12 cellular contexts compared by ENCODE assay signal in the genomic region with DNA sequence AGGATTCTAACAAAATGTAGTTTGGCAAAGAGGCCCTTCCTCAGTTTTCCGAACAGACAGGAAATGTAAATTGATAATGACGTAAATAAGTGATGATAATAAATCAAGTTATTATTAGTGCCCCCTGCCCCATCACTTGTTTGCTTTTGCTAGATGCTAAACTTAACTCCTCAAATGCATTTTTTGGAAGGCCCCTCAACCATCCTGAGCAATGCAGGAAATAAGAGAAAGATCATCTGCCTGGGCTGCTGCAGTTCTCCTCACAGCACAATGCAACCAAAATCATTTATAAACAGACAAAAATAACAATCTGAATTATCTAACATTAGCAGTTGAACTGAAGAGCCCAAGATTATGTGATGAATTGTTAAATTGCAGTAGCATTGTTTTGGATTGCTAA.
DNase-seq lines count a peak whose midpoint lies in the region; ATAC-seq and TF ChIP-seq lines count a peak whose summit lies in the region.
"Had no signal": no experiment of that assay in that cellular context is flagged by ENCODE, and none has a peak within 500 bp of the region (broad histone marks: within the 10 kb centered on the region; RNA-seq: fewer than 3 reads in every experiment).

No MANE protein-coding gene starts in this region.

- no peak overlapping the region; the same call in 1 of the 2 replicates for H3K4me3 ChIP-seq in Caco-2 (ENCODE audit: low read depth, low read length)
- peak overlapping the region; percentile 73 for H3K4me3 ChIP-seq in Jurkat, Clone E6-1 (ENCODE audit: low read length)
- H3K4me3 ChIP-seq: psoas muscle had no signal

- CTCF ChIA-PET in Caco-2 (lab: Charles Lee): no interaction called here

- H3K36me3 Mint-ChIP-seq in Caco-2 (ENCODE audit: insufficient read depth, unreplicated experiment): no peaks in the 10 kb centered on the region
- H3K36me3 Mint-ChIP-seq in activated naive CD8-positive, alpha-beta T cell treated with anti-CD3 and anti-CD28 coated beads, Interleukin-2, amount 50 U/mL, for 24 hours (ENCODE audit: low read depth): peaks cover 1% of the 10 kb centered on the region
- H3K36me3 Mint-ChIP-seq in naive B cell: no peaks in the 10 kb centered on the region

- H3K9me3 Mint-ChIP-seq in Caco-2 (ENCODE audit: unreplicated experiment) (no peaks in the 10 kb centered on the region), naive B cell (no peaks in the 10 kb centered on the region)
- H3K9me3 Mint-ChIP-seq in activated naive CD8-positive, alpha-beta T cell treated with anti-CD3 and anti-CD28 coated beads, Interleukin-2, amount 50 U/mL, for 24 hours: no peaks in the 10 kb centered on the region

- H3K4me1 Mint-ChIP-seq in Caco-2 (ENCODE audit: low read depth, unreplicated experiment): no peaks in the 10 kb centered on the region
- peaks cover 43% of the 10 kb centered on the region for H3K4me1 Mint-ChIP-seq in activated naive CD8-positive, alpha-beta T cell treated with anti-CD3 and anti-CD28 coated beads, Interleukin-2, amount 50 U/mL, for 24 hours
- H3K4me1 Mint-ChIP-seq in naive B cell: peaks cover 14 to 33% (median 23%) of the 10 kb centered on the region in 3 donors

- H3K27ac Mint-ChIP-seq in Caco-2 (ENCODE audit: unreplicated experiment) (no peak overlapping the region), naive B cell (peak overlapping the region in 3 of 6 donors; percentile 85 to 98 (median 95))
- peak overlapping the region; percentile 94 for H3K27ac Mint-ChIP-seq in activated naive CD8-positive, alpha-beta T cell treated with anti-CD3 and anti-CD28 coated beads, Interleukin-2, amount 50 U/mL, for 24 hours

- no peaks in the 10 kb centered on the region for H3K27me3 Mint-ChIP-seq in Caco-2 (ENCODE audit: insufficient read depth, unreplicated experiment)
- H3K27me3 Mint-ChIP-seq in activated naive CD8-positive, alpha-beta T cell treated with anti-CD3 and anti-CD28 coated beads, Interleukin-2, amount 50 U/mL, for 24 hours: no peaks in the 10 kb centered on the region
- peaks cover 0 to 16% (median 0%) of the 10 kb centered on the region in 3 donors for H3K27me3 Mint-ChIP-seq in naive B cell

- no peaks in the 10 kb centered on the region for H3K36me3 ChIP-seq in Caco-2 (ENCODE audit: control insufficient read depth, insufficient read depth, low read length)

- H3K9me3 ChIP-seq in Caco-2: no peaks in the 10 kb centered on the region
- H3K9me3 ChIP-seq: psoas muscle had no signal

- H3K4me1 ChIP-seq in Caco-2: peaks cover 6% of the 10 kb centered on the region; the same call in 1 of the 2 replicates
- H3K4me1 ChIP-seq: psoas muscle had no signal

- no TSS peak for BruUV-seq in Caco-2 (replicated peaks; lab: Mats Ljungman, UMichigan)

- intact Hi-C loops in Caco-2 (cut with micrococcal nuclease; ENCODE audit: unreplicated experiment): no loop called here

- TF ChIP-seq CTCF in Caco-2 (IDR thresholded peaks at IDR 0.05; ENCODE audit: insufficient read depth in 1 of 2, low read depth in 1 of 2, low read length in 1 of 2, severe bottlenecking in 1 of 2, unreplicated experiment in 1 of 2): no peak

- ATAC-seq in activated naive CD8-positive, alpha-beta T cell treated with anti-CD3 and anti-CD28 coated beads, Interleukin-2, amount 50 U/mL, for 24 hours: no peak
- ATAC-seq in naive B cell (ENCODE audit: low read depth in 2 of 2) (no peak), HG02870 (IDR thresholded peaks at IDR 0.05; ENCODE audit: unreplicated experiment) (no peak)
- ATAC-seq: left ventricle myocardium superior had no signal

- DNase-seq in Caco-2 (no peak), naive B cell (no peak), NCI-H748 treated with DMSO at 0.1 percent for 48 hours (lab: John Stamatoyannopoulos, UW) (no peak), hippocampal formation (lab: John Stamatoyannopoulos, UW) (no peak)
- DNase-seq in Jurkat, Clone E6-1 (ENCODE audit: low read depth, low spot score): no peak
- no peak for DNase-seq in activated naive CD8-positive, alpha-beta T cell treated with anti-CD3 and anti-CD28 coated beads, Interleukin-2, amount 50 U/mL, for 24 hours
- no peak for DNase-seq in stimulated activated CD4-positive, alpha-beta T cell treated with anti-CD3 and anti-CD28 coated beads, Interleukin-4, amount 100 ng/mL, for 4 hours
- DNase-seq: left ventricle myocardium superior, NCI-H1048, NCI-H69, psoas muscle had no signal

- POLR2A ChIA-PET in Caco-2 (lab: Charles Lee): no interaction called here

- H3K27me3 ChIP-seq in Caco-2 (replicated peaks; ENCODE audit: control insufficient read depth, insufficient read depth, low read length): no peaks in the 10 kb centered on the region

- peak overlapping the region; percentile 80 for H3K4me3 Mint-ChIP-seq in Caco-2 (ENCODE audit: unreplicated experiment)
- peak overlapping the region; percentile 88 for H3K4me3 Mint-ChIP-seq in activated naive CD8-positive, alpha-beta T cell treated with anti-CD3 and anti-CD28 coated beads, Interleukin-2, amount 50 U/mL, for 24 hours
- H3K4me3 Mint-ChIP-seq in naive B cell: peak overlapping the region; percentile 58 to 94 (median 89)
